In genomic region chr17:77771587-77771986, GRCh38 we compare ENCODE assay signal across 26 cellular contexts.
"Had no signal": no experiment of that assay in that cellular context is flagged by ENCODE, and none has a peak within 500 bp of the region (broad histone marks: within the 10 kb centered on the region; RNA-seq: fewer than 3 reads in every experiment).

No MANE protein-coding gene starts in this region.

- H3K36me3 Mint-ChIP-seq: natural killer cell; neural progenitor cell; stimulated activated naive B cell treated with anti-CD40 and anti-IgM and Interleukin-4, amounts not matched to agents 10 μg/mL and 1 μg/mL and 100 μg/mL, for 72 hours had no signal

- H3K27me3 Mint-ChIP-seq: stimulated activated naive CD8-positive, alpha-beta T cell treated with anti-CD3 and anti-CD28 coated beads, Interleukin-15, Interleukin-2, amounts not matched to agents 100 ng/mL and 50 ng/mL, for 24 hours had no signal

- H3K4me1 ChIP-seq: parathyroid adenoma, psoas muscle, right lobe of liver, sigmoid colon, vagina had no signal

- FAIRE-seq: small intestine had no signal

- H3K9ac ChIP-seq: neural progenitor cell, parathyroid adenoma had no signal

- H3K4me3 Mint-ChIP-seq: natural killer cell; nephron; stimulated activated effector memory CD8-positive, alpha-beta T cell treated with anti-CD3 and anti-CD28 coated beads, Interleukin-12 subunit alpha, Interleukin-12 subunit beta, amount 100 ng/mL, for 72 hours; stimulated activated naive B cell treated with anti-CD40 and anti-IgM and Interleukin-4, amounts not matched to agents 10 μg/mL and 1 μg/mL and 100 μg/mL, for 72 hours; stimulated activated naive CD8-positive, alpha-beta T cell treated with anti-CD3 and anti-CD28 coated beads, Interleukin-15, Interleukin-2, amounts not matched to agents 100 ng/mL and 50 ng/mL, for 24 hours had no signal

- H3K4me2 ChIP-seq: neural progenitor cell had no signal

- H3K27ac Mint-ChIP-seq: nephron; stimulated activated naive CD8-positive, alpha-beta T cell treated with anti-CD3 and anti-CD28 coated beads, Interleukin-15, Interleukin-2, amounts not matched to agents 100 ng/mL and 50 ng/mL, for 24 hours had no signal

- DNase-seq: natural killer cell; nucleus accumbens; ovary; psoas muscle; right cardiac atrium; right lobe of liver; sigmoid colon; small intestine; stimulated activated CD4-positive, alpha-beta T cell treated with anti-CD3 and anti-CD28 coated beads, Interleukin-15, amount 100 ng/mL, for 24 hours; stimulated activated CD4-positive, alpha-beta T cell treated with anti-CD3 and anti-CD28 coated beads, Interleukin-2, amount 100 ng/mL, for 24 hours; stimulated activated CD4-positive, alpha-beta T cell treated with anti-CD3 and anti-CD28 coated beads, Interleukin-2, amount 100 ng/mL, for 48 hours; stimulated activated CD4-positive, alpha-beta T cell treated with anti-CD3 and anti-CD28 coated beads, Interleukin-4, amount 100 ng/mL, for 24 hours; stimulated activated naive B cell treated with anti-CD40 and anti-IgM and Interleukin-4, amounts not matched to agents 10 μg/mL and 1 μg/mL and 100 μg/mL, for 72 hours; stimulated activated naive CD4-positive, alpha-beta T cell treated with Interleukin-2 at 50 U/mL for 16 hours; stomach; thyroid gland; upper lobe of left lung had no signal

- H3K27me3 ChIP-seq: neural progenitor cell, ovary, right lobe of liver, sigmoid colon, stomach, thyroid gland, tibial nerve, upper lobe of left lung, vagina had no signal

- H3K79me2 ChIP-seq: parathyroid adenoma had no signal

- H3K36me3 ChIP-seq: neural progenitor cell, neutrophil, ovary, right lobe of liver, sigmoid colon, stomach, thoracic aorta, thyroid gland, tibial nerve, upper lobe of left lung, vagina had no signal

- H3K9me3 Mint-ChIP-seq: natural killer cell; stimulated activated effector memory CD8-positive, alpha-beta T cell treated with anti-CD3 and anti-CD28 coated beads, Interleukin-12 subunit alpha, Interleukin-12 subunit beta, amount 100 ng/mL, for 72 hours; stimulated activated naive B cell treated with anti-CD40 and anti-IgM and Interleukin-4, amounts not matched to agents 10 μg/mL and 1 μg/mL and 100 μg/mL, for 72 hours; stimulated activated naive CD8-positive, alpha-beta T cell treated with anti-CD3 and anti-CD28 coated beads, Interleukin-15, Interleukin-2, amounts not matched to agents 100 ng/mL and 50 ng/mL, for 24 hours had no signal

- H3K9me3 ChIP-seq: neutrophil, ovary, psoas muscle, right lobe of liver, sigmoid colon, stomach, thoracic aorta, thyroid gland, tibial nerve, upper lobe of left lung, vagina had no signal

- H3K4me3 ChIP-seq: neural progenitor cell, ovary, psoas muscle, right lobe of liver, sigmoid colon, stomach, thoracic aorta, thyroid gland, tibial nerve, upper lobe of left lung, vagina had no signal

- H3K27ac ChIP-seq: neural progenitor cell, neutrophil, ovary, parathyroid adenoma, psoas muscle, right lobe of liver, sigmoid colon, stomach, thoracic aorta, thyroid gland, upper lobe of left lung, vagina had no signal

- H2AFZ ChIP-seq: neural progenitor cell, parathyroid adenoma had no signal
